ENCODE assay signal across 5 cellular contexts in genomic region chrX:144275826-144276225, GRCh38.
"Had no signal": no experiment of that assay in that cellular context is flagged by ENCODE, and none has a peak within 500 bp of the region (broad histone marks: within the 10 kb centered on the region; RNA-seq: fewer than 3 reads in every experiment).

No MANE protein-coding gene starts in this region.

- H3K27ac ChIP-seq: HL-60 had no signal

- DNase-seq: IMR-90, KBM-7 had no signal

- ATAC-seq: HepG2, K562 had no signal

- H3K4me3 ChIP-seq: K562 had no signal
